ENCODE assay signal across 20 cellular contexts in the genomic region with DNA sequence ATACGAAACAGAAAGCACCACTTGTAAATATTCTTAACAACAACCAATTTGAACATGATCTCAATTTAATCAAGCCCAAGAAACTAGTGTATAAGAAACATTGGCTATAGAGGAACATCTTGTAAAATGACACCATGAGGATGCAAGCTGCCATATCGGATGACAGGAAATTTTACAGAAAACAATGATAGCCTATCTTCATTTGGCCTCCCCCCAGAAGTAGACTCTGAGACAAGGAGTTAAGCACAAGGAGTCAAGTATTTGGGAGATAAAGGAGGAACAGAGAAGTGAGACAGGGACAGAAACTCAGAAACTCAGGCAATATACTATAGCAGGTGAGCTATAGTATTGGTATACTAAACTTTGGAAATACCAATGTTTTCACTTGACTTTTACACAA.
"Had no signal": no experiment of that assay in that cellular context is flagged by ENCODE, and none has a peak within 500 bp of the region (broad histone marks: within the 10 kb centered on the region; RNA-seq: fewer than 3 reads in every experiment).

No MANE protein-coding gene starts in this region.

- H3K27ac Mint-ChIP-seq: activated CD4-positive, alpha-beta memory T cell treated with anti-CD3 and anti-CD28 coated beads, Interleukin-2, amount 10 ng/mL, durations not matched to agents 7 days and 5 days; activated naive CD4-positive, alpha-beta T cell treated with anti-CD3 and anti-CD28 coated beads, Interleukin-2, amount 50 U/mL, for 72 hours; neural progenitor cell; WTC11 had no signal

- H3K27me3 ChIP-seq: neural progenitor cell, ovary, right lobe of liver, suprapubic skin had no signal

- H3K36me3 Mint-ChIP-seq: activated naive CD4-positive, alpha-beta T cell treated with anti-CD3 and anti-CD28 coated beads, Interleukin-2, amount 50 U/mL, for 72 hours; immature natural killer cell had no signal

- H3K4me1 Mint-ChIP-seq: neural progenitor cell had no signal

- DNase-seq: activated CD4-positive, alpha-beta memory T cell treated with anti-CD3 and anti-CD28 coated beads, Interleukin-2, amount 10 ng/mL, durations not matched to agents 7 days and 5 days; activated CD4-positive, alpha-beta T cell treated with anti-CD3 and anti-CD28 coated beads for 4 hours; activated gamma-delta T cell; activated T-cell treated with anti-CD3 and anti-CD28 coated beads, Interleukin-2, amount 50 U/mL, for 48 hours; cortex of kidney; effector CD8-positive, alpha-beta T cell; foreskin melanocyte; head of caudate nucleus; immature natural killer cell; ovary; right lobe of liver; stimulated activated CD4-positive, alpha-beta T cell treated with anti-CD3 and anti-CD28 coated beads, Interleukin-4, amount 100 ng/mL, for 4 hours; stimulated activated CD8-positive, alpha-beta memory T cell treated with anti-CD3 and anti-CD28 coated beads, Interleukin-4, amount 100 ng/mL, for 48 hours; stimulated activated naive CD8-positive, alpha-beta T cell treated with anti-CD3 and anti-CD28 coated beads, Interleukin-15, Interleukin-2, amounts not matched to agents 100 U/mL and 50 U/mL, for 24 hours had no signal

- H3K4me1 ChIP-seq: neural progenitor cell, suprapubic skin had no signal

- ATAC-seq: activated naive CD4-positive, alpha-beta T cell treated with anti-CD3 and anti-CD28 coated beads, Interleukin-2, amount 50 U/mL, for 72 hours; right lobe of liver; stimulated activated naive CD8-positive, alpha-beta T cell treated with anti-CD3 and anti-CD28 coated beads, Interleukin-15, Interleukin-2, amounts not matched to agents 100 U/mL and 50 U/mL, for 24 hours; WTC11 had no signal

- H3K9me3 Mint-ChIP-seq: activated CD4-positive, alpha-beta memory T cell treated with anti-CD3 and anti-CD28 coated beads, Interleukin-2, amount 10 ng/mL, durations not matched to agents 7 days and 5 days; activated naive CD4-positive, alpha-beta T cell treated with anti-CD3 and anti-CD28 coated beads, Interleukin-2, amount 50 U/mL, for 72 hours; central memory CD8-positive, alpha-beta T cell; immature natural killer cell had no signal

- H3K4me3 ChIP-seq: neural progenitor cell, ovary, right lobe of liver, smooth muscle cell, suprapubic skin had no signal

- H2AFZ ChIP-seq: neural progenitor cell had no signal

- H3K36me3 ChIP-seq: neural progenitor cell, ovary, right lobe of liver, suprapubic skin had no signal

- H3K9me3 ChIP-seq: ovary, right lobe of liver, suprapubic skin had no signal

- H3K4me2 ChIP-seq: neural progenitor cell, smooth muscle cell had no signal

- H3K27ac ChIP-seq: neural progenitor cell, ovary, right lobe of liver, suprapubic skin had no signal

- H3K9ac ChIP-seq: neural progenitor cell had no signal

- H3K4me3 Mint-ChIP-seq: activated CD4-positive, alpha-beta memory T cell treated with anti-CD3 and anti-CD28 coated beads, Interleukin-2, amount 10 ng/mL, durations not matched to agents 7 days and 5 days; central memory CD8-positive, alpha-beta T cell; immature natural killer cell; neural progenitor cell; WTC11 had no signal
